ENCODE assay signal across 17 cellular contexts in genomic region chr17:73875346-73875745, GRCh38.
DNase-seq lines count a peak whose midpoint lies in the region; ATAC-seq, FAIRE-seq and TF ChIP-seq lines count a peak whose summit lies in the region.
"Had no signal": no experiment of that assay in that cellular context is flagged by ENCODE, and none has a peak within 500 bp of the region (broad histone marks: within the 10 kb centered on the region; RNA-seq: fewer than 3 reads in every experiment).

No MANE protein-coding gene starts in this region.

- H3K4me1 Mint-ChIP-seq in stimulated activated effector memory CD8-positive, alpha-beta T cell treated with anti-CD3 and anti-CD28 coated beads, Interleukin-12 subunit alpha, Interleukin-12 subunit beta, amount 100 ng/mL, for 72 hours: no peaks in the 10 kb centered on the region

- WGBS in A549 (ENCODE audit: missing lambda C conversion rate): 52% methylated on average over 3 of the region's 3 CpGs
- 0% methylated on average over 3 of the region's 3 CpGs for WGBS in K562 (ENCODE audit: insufficient coverage, low coverage, missing lambda C conversion rate)

- no peaks in the 10 kb centered on the region for H3K36me3 Mint-ChIP-seq in stimulated activated effector memory CD8-positive, alpha-beta T cell treated with anti-CD3 and anti-CD28 coated beads, Interleukin-12 subunit alpha, Interleukin-12 subunit beta, amount 100 ng/mL, for 72 hours

- DNase-seq in A549 (ENCODE audit: low read depth in 1 of 2, low spot score in 1 of 2) (no peak), HuH-7 (ENCODE audit: low spot score) (peak; percentile 26), K562 (ENCODE audit: extremely low read depth in 1 of 4, low spot score in 3 of 4) (no peak), DMS153 treated with DMSO at 0.1 percent for 48 hours (lab: John Stamatoyannopoulos, UW; ENCODE audit: unreplicated experiment) (no peak)
- DNase-seq in stimulated activated effector memory CD8-positive, alpha-beta T cell treated with anti-CD3 and anti-CD28 coated beads, Interleukin-12 subunit alpha, Interleukin-12 subunit beta, amount 100 ng/mL, for 72 hours (ENCODE audit: low spot score in 2 of 2): no peak
- no peak for DNase-seq in central memory CD4-positive, alpha-beta T cell
- DNase-seq: ACHN; AML-193; Caco-2; CD4-positive, alpha-beta T cell; DMS79; GDM1; GOT3; H9; KBM-7 had no signal

- H3K79me2 ChIP-seq in K562 (ENCODE audit: control insufficient read depth, insufficient read depth, low read length): no peaks in the 10 kb centered on the region

- TF ChIP-seq POLR2A in A549 (IDR thresholded peaks at IDR 0.05; ENCODE audit: low read length) (no peak), K562 (conservative IDR thresholded peaks at IDR 0.05) (no peak)

- in situ Hi-C loops in K562 (cut with MboI): no loop called here

- H2AFZ ChIP-seq in K562 (ENCODE audit: low read depth, low read length): no peak overlapping the region

- H3K27ac ChIP-seq in A549 (peak overlapping the region in 1 of 2 experiments; percentile 62; a peak in 1 of 6 replicates), K562 (ENCODE audit: extremely low read depth, low read depth, low read length) (no peak overlapping the region)
- H3K27ac ChIP-seq: C4-2B had no signal

- no peak for ATAC-seq in A549
- no peak for ATAC-seq in K562
- no peak for ATAC-seq in stimulated activated effector memory CD8-positive, alpha-beta T cell treated with anti-CD3 and anti-CD28 coated beads, Interleukin-12 subunit alpha, Interleukin-12 subunit beta, amount 100 ng/mL, for 72 hours

- CTCF ChIA-PET in A549 (lab: Yijun Ruan, JAX): interaction anchor here (0.7 to 1.8 kb wide), 5 partner anchors 10 to 446 kb away, joined by 3 to 8 read pairs (median 4); no protein-coding TSS in a partner anchor
- CTCF ChIA-PET in K562 (lab: Yijun Ruan, JAX; ENCODE audit: low intra/inter-chr PET ratio): no interaction called here

- H3K27me3 ChIP-seq in K562 (ENCODE audit: control insufficient read depth in 2 of 2, insufficient read depth in 2 of 2, low read length in 2 of 2): peaks cover 0 to 21% of the 10 kb centered on the region in 2 experiments; a peak in 1 of 5 replicates

- peak overlapping the region; percentile 29 for H3K27ac Mint-ChIP-seq in stimulated activated effector memory CD8-positive, alpha-beta T cell treated with anti-CD3 and anti-CD28 coated beads, Interleukin-12 subunit alpha, Interleukin-12 subunit beta, amount 100 ng/mL, for 72 hours
- H3K27ac Mint-ChIP-seq: CD4-positive, alpha-beta T cell; H9 had no signal

- H3K4me1 ChIP-seq in A549 (peaks cover 17% of the 10 kb centered on the region), K562 (replicated peaks in 1 of 2; ENCODE audit: control insufficient read depth in 2 of 2, insufficient read depth in 2 of 2, low read length in 2 of 2) (no peaks in the 10 kb centered on the region)
- H3K4me1 ChIP-seq: Caco-2 had no signal

- TF ChIP-seq EP300 in A549 (IDR thresholded peaks at IDR 0.05): no peak
- no peak for TF ChIP-seq EP300 in K562 (IDR thresholded peaks at IDR 0.05; ENCODE audit: low read length)

- no peak for FAIRE-seq in A549 (lab: Jason Lieb, UNC)
- no peak for FAIRE-seq in K562 (lab: Jason Lieb, UNC)
- FAIRE-seq: D721Med had no signal

- TF ChIP-seq RAD21 in A549 (conservative IDR thresholded peaks at IDR 0.05 in 1 of 2, IDR thresholded peaks at IDR 0.05 in 1 of 2) (no peak), K562 (CRISPR knock-in tag; conservative IDR thresholded peaks at IDR 0.05 in 1 of 2, IDR thresholded peaks at IDR 0.05 in 1 of 2) (no peak)

- H3K4me2 ChIP-seq in A549: no peak overlapping the region
- H3K4me2 ChIP-seq in K562 (ENCODE audit: insufficient read depth, low read length): no peak overlapping the region

- H4K20me1 ChIP-seq in K562 (replicated peaks; ENCODE audit: control insufficient read depth, insufficient read depth, low read length): no peaks in the 10 kb centered on the region

- no peak for TF ChIP-seq CTCF in A549 (IDR thresholded peaks at IDR 0.05)
- no peak for TF ChIP-seq CTCF in K562 (IDR thresholded peaks at IDR 0.05 in 2 of 3, conservative IDR thresholded peaks at IDR 0.05 in 1 of 3; ENCODE audit: insufficient read depth in 2 of 3, low read depth in 1 of 3, low read length in 3 of 3)

- intact Hi-C loops in K562 (cut with micrococcal nuclease): no loop called here

- H3K4me3 ChIP-seq in A549 (no peak overlapping the region), K562 (no peak overlapping the region)

- no peaks in the 10 kb centered on the region for H3K9me1 ChIP-seq in K562 (ENCODE audit: control insufficient read depth, insufficient read depth, low read length)

- H3K9me3 ChIP-seq in A549 (no peaks in the 10 kb centered on the region), K562 (replicated peaks; ENCODE audit: control insufficient read depth, insufficient read depth, low read depth, low read length) (no peaks in the 10 kb centered on the region)
- H3K9me3 ChIP-seq: Caco-2 had no signal

- H3K4me3 Mint-ChIP-seq in stimulated activated effector memory CD8-positive, alpha-beta T cell treated with anti-CD3 and anti-CD28 coated beads, Interleukin-12 subunit alpha, Interleukin-12 subunit beta, amount 100 ng/mL, for 72 hours: no peak overlapping the region
- H3K4me3 Mint-ChIP-seq: CD4-positive, alpha-beta T cell; H9 had no signal

- H3K36me3 ChIP-seq in K562 (ENCODE audit: control insufficient read depth, insufficient read depth, low read length): no peaks in the 10 kb centered on the region

- POLR2A ChIA-PET in A549 (lab: Yijun Ruan, JAX): no interaction called here
- POLR2A ChIA-PET in K562 (lab: Yijun Ruan, JAX): interaction anchor here (0.9 to 1.0 kb wide), 2 partner anchors 9 to 19 kb away, joined by 3 read pairs; no protein-coding TSS in a partner anchor

- H3K9ac ChIP-seq in K562 (ENCODE audit: insufficient read depth in 1 of 2, low read depth in 2 of 2, low read length in 2 of 2): no peak overlapping the region

- no peaks in the 10 kb centered on the region for H3K9me3 Mint-ChIP-seq in stimulated activated effector memory CD8-positive, alpha-beta T cell treated with anti-CD3 and anti-CD28 coated beads, Interleukin-12 subunit alpha, Interleukin-12 subunit beta, amount 100 ng/mL, for 72 hours
- H3K9me3 Mint-ChIP-seq: CD4-positive, alpha-beta T cell; H9 had no signal

- no TSS peak for BruUV-seq in K562 (replicated peaks; lab: Mats Ljungman, UMichigan)

TF ChIP-seq in A549, 52 proteins besides CTCF, POLR2A, EP300 and RAD21:
- TF ChIP-seq CEBPB (IDR thresholded peaks at IDR 0.05): peak; percentile 90 to 93
- TF ChIP-seq E2F6 (IDR thresholded peaks at IDR 0.05; ENCODE audit: borderline replicate concordance, low read depth): no peak

TF ChIP-seq in K562, 482 proteins besides CTCF, POLR2A, EP300 and RAD21:
- TF ChIP-seq ZNF24 (IDR thresholded peaks at IDR 0.05): peak; percentile 60; the same call in 1 of the 2 replicates
- TF ChIP-seq ZNF707 (CRISPR knock-in tag; conservative IDR thresholded peaks at IDR 0.05): no peak

Comparison
In these comparisons a context has a peak if more than half of its experiments do, and no peak if none do; other contexts are left out.
1. Of the 35 proteins assayed by ChIP-seq in both K562 and A549: peak only in K562: none; only in A549: CEBPB; in both: none; in neither: 34.